8 cellular contexts compared by ENCODE assay signal in the genomic region with DNA sequence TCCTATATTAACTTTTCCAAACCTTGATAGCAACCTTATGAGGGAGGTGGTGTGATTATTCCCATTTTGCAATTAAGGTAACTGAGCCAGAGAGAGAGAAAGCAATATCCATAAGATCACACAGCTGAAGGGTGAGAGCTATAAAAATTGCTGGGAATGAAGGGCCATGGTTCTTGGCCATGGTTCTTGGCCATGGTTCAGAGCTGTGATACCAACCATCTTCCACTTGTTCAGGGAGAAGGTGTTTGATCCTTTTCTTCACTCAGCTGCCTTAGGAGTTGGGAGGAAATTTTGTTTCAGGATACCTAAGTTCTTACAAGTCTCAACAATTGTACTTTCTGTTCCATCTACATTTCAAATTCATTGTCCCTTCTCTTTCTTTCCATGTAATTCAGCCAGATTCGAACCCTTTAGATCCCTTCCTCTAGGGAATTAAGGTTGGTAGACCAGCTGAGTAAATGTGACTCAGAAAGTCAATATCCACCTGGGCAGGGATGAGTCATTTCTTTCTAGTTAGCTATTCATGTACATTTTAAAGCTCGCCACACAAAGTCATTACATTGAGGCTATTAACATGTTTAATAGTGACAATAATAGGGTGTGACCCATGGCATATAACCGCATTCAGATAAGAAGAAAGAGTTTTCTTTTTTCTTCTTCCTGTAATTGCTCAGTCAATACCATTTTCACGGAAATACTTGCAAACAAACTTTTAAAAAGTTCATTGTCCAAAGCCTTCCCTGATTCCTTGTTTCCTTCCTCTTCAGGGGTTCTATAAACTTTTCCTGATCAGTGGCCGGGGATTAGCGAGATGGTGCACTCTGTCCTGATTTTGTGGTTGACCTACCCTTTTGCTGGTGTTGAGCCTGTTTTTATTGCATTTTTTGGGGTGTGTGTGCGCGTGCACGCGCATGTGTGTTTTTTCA.
DNase-seq lines count a peak whose midpoint lies in the region; ATAC-seq and TF ChIP-seq lines count a peak whose summit lies in the region.

No MANE protein-coding gene starts in this region.

- no peaks in the 10 kb centered on the region for H3K36me3 ChIP-seq in gastrocnemius medialis

- H3K27ac ChIP-seq in gastrocnemius medialis: peak overlapping the region in 2 of 4 donors; percentile 28 to 42

- peaks cover 8 to 17% of the 10 kb centered on the region in 2 donors for H3K4me1 ChIP-seq in gastrocnemius medialis

- H3K4me1 Mint-ChIP-seq in WTC11: peaks cover 43% of the 10 kb centered on the region

- peak; percentile 81 for DNase-seq in DMS53 treated with DMSO at 0.1 percent for 48 hours (lab: John Stamatoyannopoulos, UW; ENCODE audit: unreplicated experiment)
- DNase-seq in WTC11 (ENCODE audit: low spot score): no peak
- peak; percentile 72 to 74 for DNase-seq in lung microvascular endothelial cell (ENCODE audit: low read depth in 2 of 2)
- DNase-seq in gastrocnemius medialis: no peak
- DNase-seq in NCI-H510A (lab: John Stamatoyannopoulos, UW): no peak
- no peak for DNase-seq in cerebellar nuclear complex (lab: John Stamatoyannopoulos, UW)

- H3K36me3 Mint-ChIP-seq in WTC11: peaks cover 14% of the 10 kb centered on the region

- TF ChIP-seq POLR2A in gastrocnemius medialis (IDR thresholded peaks at IDR 0.05): no peak

- no peaks in the 10 kb centered on the region for H3K9me3 Mint-ChIP-seq in WTC11

- peak; percentile 66 for ATAC-seq in HG02884 (IDR thresholded peaks at IDR 0.05; ENCODE audit: unreplicated experiment)
- ATAC-seq in WTC11: no peak
- ATAC-seq in HG03565 (IDR thresholded peaks at IDR 0.05; ENCODE audit: unreplicated experiment): no peak
- ATAC-seq in gastrocnemius medialis: no peak

- TF ChIP-seq CTCF in WTC11 (IDR thresholded peaks at IDR 0.05) (no peak), gastrocnemius medialis (IDR thresholded peaks at IDR 0.05 in 4 of 5, conservative IDR thresholded peaks at IDR 0.05 in 1 of 5) (no peak)

- no peak overlapping the region for H3K4me3 Mint-ChIP-seq in WTC11

- CTCF ChIA-PET in WTC11 (lab: Charles Lee): no interaction called here

- intact Hi-C loops in gastrocnemius medialis (cut with DNase I; ENCODE audit: low total_unique reads): no loop called here

- H3K27ac Mint-ChIP-seq in WTC11: peak overlapping the region; percentile 82

- H3K27me3 ChIP-seq in gastrocnemius medialis: no peaks in the 10 kb centered on the region

- H3K27me3 Mint-ChIP-seq in WTC11 (ENCODE audit: low read depth): no peaks in the 10 kb centered on the region

- in situ Hi-C loops in gastrocnemius medialis (cut with MboI; ENCODE audit: low sequenced_read_pairs in 4 of 4): no loop called here

- H3K9me3 ChIP-seq in gastrocnemius medialis: no peaks in the 10 kb centered on the region

- H3K4me3 ChIP-seq in gastrocnemius medialis: no peak overlapping the region

- POLR2A ChIA-PET in WTC11 (lab: Charles Lee): no interaction called here

TF ChIP-seq in WTC11, 78 proteins besides CTCF, POLR2A, EP300 and RAD21:
- TF ChIP-seq TEAD1 (CRISPR knock-in tag; IDR thresholded peaks at IDR 0.05): no peak
- TF ChIP-seq MXD4 (CRISPR knock-in tag; IDR thresholded peaks at IDR 0.05; ENCODE audit: borderline replicate concordance): no peak
- no peak for TF ChIP-seq ZNF121 (CRISPR knock-in tag; IDR thresholded peaks at IDR 0.05)
- TF ChIP-seq, protein P1, sequence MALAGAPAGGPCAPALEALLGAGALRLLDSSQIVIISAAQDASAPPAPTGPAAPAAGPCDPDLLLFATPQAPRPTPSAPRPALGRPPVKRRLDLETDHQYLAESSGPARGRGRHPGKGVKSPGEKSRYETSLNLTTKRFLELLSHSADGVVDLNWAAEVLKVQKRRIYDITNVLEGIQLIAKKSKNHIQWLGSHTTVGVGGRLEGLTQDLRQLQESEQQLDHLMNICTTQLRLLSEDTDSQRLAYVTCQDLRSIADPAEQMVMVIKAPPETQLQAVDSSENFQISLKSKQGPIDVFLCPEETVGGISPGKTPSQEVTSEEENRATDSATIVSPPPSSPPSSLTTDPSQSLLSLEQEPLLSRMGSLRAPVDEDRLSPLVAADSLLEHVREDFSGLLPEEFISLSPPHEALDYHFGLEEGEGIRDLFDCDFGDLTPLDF (CRISPR knock-in tag; IDR thresholded peaks at IDR 0.05): no peak
- no peak for TF ChIP-seq HMGA2 (CRISPR knock-in tag; IDR thresholded peaks at IDR 0.05)
- no peak for TF ChIP-seq NR1H2 (CRISPR knock-in tag; IDR thresholded peaks at IDR 0.05)
- no peak for TF ChIP-seq NFE2L1 (CRISPR knock-in tag; IDR thresholded peaks at IDR 0.05)
- TF ChIP-seq, protein P2, sequence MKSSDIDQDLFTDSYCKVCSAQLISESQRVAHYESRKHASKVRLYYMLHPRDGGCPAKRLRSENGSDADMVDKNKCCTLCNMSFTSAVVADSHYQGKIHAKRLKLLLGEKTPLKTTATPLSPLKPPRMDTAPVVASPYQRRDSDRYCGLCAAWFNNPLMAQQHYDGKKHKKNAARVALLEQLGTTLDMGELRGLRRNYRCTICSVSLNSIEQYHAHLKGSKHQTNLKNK (CRISPR knock-in tag; IDR thresholded peaks at IDR 0.05): no peak
- TF ChIP-seq KAT7 (CRISPR knock-in tag; IDR thresholded peaks at IDR 0.05; ENCODE audit: borderline replicate concordance): no peak
- TF ChIP-seq, protein P3, sequence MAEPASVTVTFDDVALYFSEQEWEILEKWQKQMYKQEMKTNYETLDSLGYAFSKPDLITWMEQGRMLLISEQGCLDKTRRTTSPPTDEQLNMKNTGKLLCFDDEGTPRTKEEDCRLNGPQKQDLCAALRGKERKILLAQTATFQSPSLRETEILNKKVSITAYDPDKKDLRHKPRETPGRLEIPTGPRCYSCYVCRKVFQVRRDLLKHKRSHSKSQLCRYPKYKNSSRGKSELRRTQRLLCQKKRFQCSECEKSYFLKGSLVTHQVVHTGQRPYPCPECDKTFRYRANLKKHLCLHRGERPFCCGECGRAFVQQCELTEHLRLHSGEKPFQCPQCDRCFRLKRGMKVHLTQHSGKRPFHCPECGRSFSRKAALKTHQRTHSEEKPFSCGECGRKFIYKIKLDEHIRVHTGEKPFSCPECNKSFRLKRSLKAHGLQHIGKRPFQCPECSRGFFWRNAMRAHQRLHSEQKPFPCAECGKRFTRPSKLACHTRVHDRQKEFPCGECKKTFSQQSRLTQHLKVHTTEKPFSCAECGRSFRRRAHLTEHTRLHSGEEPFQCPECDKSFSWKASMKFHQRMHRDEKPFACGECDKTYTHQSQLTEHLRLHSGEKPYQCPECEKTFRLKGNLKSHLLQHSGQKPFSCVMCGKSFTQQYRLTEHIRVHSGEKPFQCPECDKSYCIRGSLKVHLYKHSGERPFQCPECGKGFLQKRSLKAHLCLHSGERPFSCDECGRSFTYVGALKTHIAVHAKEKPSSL (CRISPR knock-in tag; conservative IDR thresholded peaks at IDR 0.05): no peak
- no peak for TF ChIP-seq ZNF317 (CRISPR knock-in tag; IDR thresholded peaks at IDR 0.05; ENCODE audit: borderline replicate concordance, low read depth)
- TF ChIP-seq ZBTB21 (CRISPR knock-in tag; IDR thresholded peaks at IDR 0.05; ENCODE audit: borderline replicate concordance): no peak

Comparison
In these comparisons a context has a peak if more than half of its experiments do, and no peak if none do; other contexts are left out.
1. DNase-seq: peak in DMS53 treated with DMSO at 0.1 percent for 48 hours (single experiment) and lung microvascular endothelial cell (2 of 2); none in WTC11 (single experiment), gastrocnemius medialis (0 of 2), NCI-H510A (single experiment) and cerebellar nuclear complex (0 of 2).